1 cellular context compared by ENCODE assay signal in the genomic region with DNA sequence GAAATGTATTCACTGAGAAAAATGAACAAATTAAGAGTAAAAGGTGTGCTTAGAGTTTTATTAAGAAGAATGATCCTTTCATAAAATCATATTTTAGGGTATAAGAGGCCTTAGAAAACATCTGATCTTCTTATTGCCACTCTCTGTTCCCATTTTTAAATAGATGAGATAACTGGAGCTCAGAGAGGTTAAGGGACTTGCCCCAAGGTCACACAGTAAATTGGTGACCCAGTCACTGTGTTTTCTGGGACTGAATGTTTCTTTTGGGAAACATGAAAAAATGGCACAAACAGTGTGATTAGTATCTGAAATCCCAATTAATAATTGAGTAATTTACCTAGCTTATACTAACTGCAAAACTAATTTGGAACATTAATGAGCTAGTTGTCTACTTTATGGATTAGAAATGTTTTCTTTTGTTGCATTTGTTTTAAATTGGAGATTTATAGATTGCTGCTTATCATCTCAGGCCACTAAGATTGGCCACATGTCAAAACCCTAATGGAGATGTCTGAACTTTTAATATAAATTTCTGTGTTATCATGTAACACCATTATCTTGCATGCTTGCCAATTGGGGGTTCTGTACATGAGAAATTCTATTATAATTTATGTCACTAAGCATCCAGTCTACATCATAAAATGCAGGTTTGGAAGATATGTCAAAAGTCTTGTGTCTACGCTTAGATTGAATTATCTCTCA.
TF ChIP-seq lines count a peak whose summit lies in the region.

No MANE protein-coding gene starts in this region.

TF ChIP-seq in K562, 482 proteins besides CTCF, POLR2A, EP300 and RAD21 (continued from another document):
- TF ChIP-seq, protein P1, sequence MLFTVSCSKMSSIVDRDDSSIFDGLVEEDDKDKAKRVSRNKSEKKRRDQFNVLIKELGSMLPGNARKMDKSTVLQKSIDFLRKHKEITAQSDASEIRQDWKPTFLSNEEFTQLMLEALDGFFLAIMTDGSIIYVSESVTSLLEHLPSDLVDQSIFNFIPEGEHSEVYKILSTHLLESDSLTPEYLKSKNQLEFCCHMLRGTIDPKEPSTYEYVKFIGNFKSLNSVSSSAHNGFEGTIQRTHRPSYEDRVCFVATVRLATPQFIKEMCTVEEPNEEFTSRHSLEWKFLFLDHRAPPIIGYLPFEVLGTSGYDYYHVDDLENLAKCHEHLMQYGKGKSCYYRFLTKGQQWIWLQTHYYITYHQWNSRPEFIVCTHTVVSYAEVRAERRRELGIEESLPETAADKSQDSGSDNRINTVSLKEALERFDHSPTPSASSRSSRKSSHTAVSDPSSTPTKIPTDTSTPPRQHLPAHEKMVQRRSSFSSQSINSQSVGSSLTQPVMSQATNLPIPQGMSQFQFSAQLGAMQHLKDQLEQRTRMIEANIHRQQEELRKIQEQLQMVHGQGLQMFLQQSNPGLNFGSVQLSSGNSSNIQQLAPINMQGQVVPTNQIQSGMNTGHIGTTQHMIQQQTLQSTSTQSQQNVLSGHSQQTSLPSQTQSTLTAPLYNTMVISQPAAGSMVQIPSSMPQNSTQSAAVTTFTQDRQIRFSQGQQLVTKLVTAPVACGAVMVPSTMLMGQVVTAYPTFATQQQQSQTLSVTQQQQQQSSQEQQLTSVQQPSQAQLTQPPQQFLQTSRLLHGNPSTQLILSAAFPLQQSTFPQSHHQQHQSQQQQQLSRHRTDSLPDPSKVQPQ (CRISPR knock-in tag; IDR thresholded peaks at IDR 0.05; ENCODE audit: borderline replicate concordance): no peak
- TF ChIP-seq, protein P2, sequence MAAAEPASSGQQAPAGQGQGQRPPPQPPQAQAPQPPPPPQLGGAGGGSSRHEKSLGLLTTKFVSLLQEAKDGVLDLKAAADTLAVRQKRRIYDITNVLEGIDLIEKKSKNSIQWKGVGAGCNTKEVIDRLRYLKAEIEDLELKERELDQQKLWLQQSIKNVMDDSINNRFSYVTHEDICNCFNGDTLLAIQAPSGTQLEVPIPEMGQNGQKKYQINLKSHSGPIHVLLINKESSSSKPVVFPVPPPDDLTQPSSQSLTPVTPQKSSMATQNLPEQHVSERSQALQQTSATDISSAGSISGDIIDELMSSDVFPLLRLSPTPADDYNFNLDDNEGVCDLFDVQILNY (CRISPR knock-in tag; IDR thresholded peaks at IDR 0.05): no peak
- TF ChIP-seq RBM25 (IDR thresholded peaks at IDR 0.05; ENCODE audit: low read depth, low read length, severe bottlenecking) (peak; percentile 91), RCOR1 (IDR thresholded peaks at IDR 0.05; ENCODE audit: borderline replicate concordance in 1 of 2, low read depth in 2 of 2, low read length in 2 of 2) (peak in 1 of 2 experiments; percentile 25; a peak in 1 of 4 replicates), KDM1A (IDR thresholded peaks at IDR 0.05) (0 out of 4 replicates have a peak, but pooled peaks of 1 of the 2 experiments have one; percentile 13), CBFA2T3 (IDR thresholded peaks at IDR 0.05) (0 out of 2 replicates have a peak, but pooled peaks have one; percentile 49), BCOR (IDR thresholded peaks at IDR 0.05) (peak; percentile 81)
